11 cellular contexts compared by ENCODE assay signal in the genomic region with DNA sequence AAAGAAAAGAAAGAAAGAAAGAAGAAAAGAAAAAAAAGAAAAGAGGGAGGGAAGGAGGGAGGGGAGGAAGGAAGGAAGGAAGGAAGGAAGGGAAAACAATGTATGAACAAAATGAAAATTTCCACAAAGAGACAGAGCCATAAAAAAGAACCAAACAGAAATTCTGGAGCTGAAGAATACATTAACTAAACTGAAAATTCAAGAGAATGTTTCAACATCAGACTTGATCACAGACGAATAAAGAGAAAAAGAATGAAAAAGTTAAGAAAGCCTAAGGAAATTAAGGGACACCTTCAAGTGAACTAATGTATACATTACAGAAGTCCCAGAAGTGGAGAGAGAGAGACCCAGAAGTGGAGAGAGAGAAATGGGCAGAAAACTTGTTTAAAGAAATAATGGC.
"Had no signal": no experiment of that assay in that cellular context is flagged by ENCODE, and none has a peak within 500 bp of the region (broad histone marks: within the 10 kb centered on the region; RNA-seq: fewer than 3 reads in every experiment).

No MANE protein-coding gene starts in this region.

- DNase-seq: GM23248, GOT3, H7, H9, HCEC 1CT, HFFc6 had no signal

- H2AFZ ChIP-seq: GM23248, GM23338 had no signal

- H3K9me3 ChIP-seq: HAP-1 had no signal

- ATAC-seq: GM23338, HCT116 had no signal

- H3K9ac ChIP-seq: GM23248 had no signal

- H3K4me3 Mint-ChIP-seq: GM23338, H9, HFFc6 had no signal

- H3K4me1 ChIP-seq: HAP-1 had no signal

- FAIRE-seq: H1, H54 had no signal

- H3K27ac Mint-ChIP-seq: GM23338, H9, HFFc6 had no signal

- H3K4me2 ChIP-seq: GM23338 had no signal

- H3K27ac ChIP-seq: GM23248 had no signal

- H3K36me3 ChIP-seq: HAP-1 had no signal

- H3K4me3 ChIP-seq: GM23248, GM23338, HAP-1 had no signal
